Comparison of ENCODE assay signal across 18 cellular contexts in the genomic region with DNA sequence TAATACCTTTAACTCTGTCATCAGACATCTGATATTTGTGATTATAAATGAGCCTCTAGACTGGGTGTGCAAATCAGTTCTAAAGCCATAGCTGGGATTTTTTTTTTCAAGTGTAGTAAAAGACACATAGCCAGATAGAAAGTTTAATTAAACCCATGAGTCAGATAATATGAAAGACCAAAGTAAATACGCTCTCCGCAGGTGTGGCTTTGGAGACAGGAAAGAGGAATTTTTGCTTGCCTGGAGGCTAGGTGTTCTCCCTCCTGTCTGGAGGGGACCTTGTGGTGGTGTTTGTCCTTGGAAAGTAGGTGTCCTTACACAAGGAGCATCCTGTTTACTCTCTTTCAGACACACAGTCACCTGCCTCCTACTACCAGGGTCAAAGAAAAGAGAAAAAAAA.
"Had no signal": no experiment of that assay in that cellular context is flagged by ENCODE, and none has a peak within 500 bp of the region (broad histone marks: within the 10 kb centered on the region; RNA-seq: fewer than 3 reads in every experiment).

No MANE protein-coding gene starts in this region.

- H3K36me3 ChIP-seq: right lobe of liver, suprapubic skin, upper lobe of left lung, WERI-Rb-1 had no signal

- H3K4me3 ChIP-seq: body of pancreas, right lobe of liver, suprapubic skin, upper lobe of left lung had no signal

- H3K4me3 Mint-ChIP-seq: activated CD8-positive, alpha-beta memory T cell treated with anti-CD3 and anti-CD28 coated beads, Interleukin-2, amount 10 ng/mL, durations not matched to agents 7 days and 5 days; activated naive CD4-positive, alpha-beta T cell treated with anti-CD3 and anti-CD28 coated beads, Interleukin-2, amount 50 U/mL, for 24 hours; activated T-cell treated with anti-CD3 and anti-CD28 coated beads, Interleukin-2, amount 50 U/mL, for 24 hours; natural killer cell treated with Interleukin-12 subunit alpha and Interleukin-12 subunit beta and Interleukin-15 and Interleukin-18, amount 100 ng/mL, for 72 hours; stimulated activated naive CD8-positive, alpha-beta T cell treated with anti-CD3 and anti-CD28 coated beads, Interleukin-15, Interleukin-2, amounts not matched to agents 100 ng/mL and 50 ng/mL, for 24 hours had no signal

- H3K4me1 ChIP-seq: body of pancreas, right lobe of liver, upper lobe of left lung had no signal

- H3K36me3 Mint-ChIP-seq: activated CD8-positive, alpha-beta memory T cell treated with anti-CD3 and anti-CD28 coated beads, Interleukin-2, amount 10 ng/mL, durations not matched to agents 7 days and 5 days had no signal

- H3K27ac Mint-ChIP-seq: activated CD8-positive, alpha-beta memory T cell treated with anti-CD3 and anti-CD28 coated beads, Interleukin-2, amount 10 ng/mL, durations not matched to agents 7 days and 5 days; activated naive CD4-positive, alpha-beta T cell treated with anti-CD3 and anti-CD28 coated beads, Interleukin-2, amount 50 U/mL, for 24 hours; activated T-cell treated with anti-CD3 and anti-CD28 coated beads, Interleukin-2, amount 50 U/mL, for 24 hours; natural killer cell treated with Interleukin-12 subunit alpha and Interleukin-12 subunit beta and Interleukin-15 and Interleukin-18, amount 100 ng/mL, for 72 hours; stimulated activated naive CD8-positive, alpha-beta T cell treated with anti-CD3 and anti-CD28 coated beads, Interleukin-15, Interleukin-2, amounts not matched to agents 100 ng/mL and 50 ng/mL, for 24 hours had no signal

- H3K27me3 ChIP-seq: right lobe of liver, upper lobe of left lung had no signal

- DNase-seq: activated CD4-positive, alpha-beta T cell treated with anti-CD3 and anti-CD28 coated beads, Interleukin-2, amount 50 U/mL, for 48 hours; activated CD8-positive, alpha-beta memory T cell treated with anti-CD3 and anti-CD28 coated beads, Interleukin-2, amount 10 ng/mL, durations not matched to agents 7 days and 5 days; activated effector memory CD4-positive, alpha-beta T cell treated with anti-CD3 and anti-CD28 coated beads, Interleukin-2, amount 50 U/mL, for 16 hours; activated T-cell treated with anti-CD3 and anti-CD28 coated beads, Interleukin-2, amount 50 U/mL, for 24 hours; body of pancreas; central memory CD4-positive, alpha-beta T cell; foreskin fibroblast; glutamatergic neuron; kidney glomerular epithelial cell; mesendoderm; right lobe of liver; upper lobe of left lung; WERI-Rb-1 had no signal

- H3K9me3 Mint-ChIP-seq: activated naive CD4-positive, alpha-beta T cell treated with anti-CD3 and anti-CD28 coated beads, Interleukin-2, amount 50 U/mL, for 24 hours; activated T-cell treated with anti-CD3 and anti-CD28 coated beads, Interleukin-2, amount 50 U/mL, for 24 hours; natural killer cell treated with Interleukin-12 subunit alpha and Interleukin-12 subunit beta and Interleukin-15 and Interleukin-18, amount 100 ng/mL, for 72 hours had no signal

- H3K9me3 ChIP-seq: body of pancreas, right lobe of liver, suprapubic skin had no signal

- H3K4me1 Mint-ChIP-seq: activated CD8-positive, alpha-beta memory T cell treated with anti-CD3 and anti-CD28 coated beads, Interleukin-2, amount 10 ng/mL, durations not matched to agents 7 days and 5 days; activated naive CD4-positive, alpha-beta T cell treated with anti-CD3 and anti-CD28 coated beads, Interleukin-2, amount 50 U/mL, for 24 hours had no signal

- H3K27ac ChIP-seq: body of pancreas, coronary artery, right lobe of liver, suprapubic skin, upper lobe of left lung, WERI-Rb-1 had no signal

- ATAC-seq: activated CD8-positive, alpha-beta memory T cell treated with anti-CD3 and anti-CD28 coated beads, Interleukin-2, amount 10 ng/mL, durations not matched to agents 7 days and 5 days; body of pancreas; natural killer cell treated with Interleukin-12 subunit alpha and Interleukin-12 subunit beta and Interleukin-15 and Interleukin-18, amount 100 ng/mL, for 72 hours had no signal
